Comparison of ENCODE assay signal across 1 cellular context in genomic region chr7:71780282-71780681, GRCh38.
A peak's percentile ranks its signal among the peaks of the same experiment; 100 is the strongest.
TF ChIP-seq lines count a peak whose summit lies in the region.

No MANE protein-coding gene starts in this region.

TF ChIP-seq in H1, 55 proteins besides CTCF, POLR2A, EP300 and RAD21:
- TF ChIP-seq NANOG (IDR thresholded peaks at IDR 0.05; ENCODE audit: insufficient read depth, low read depth, low read length, poor library complexity, severe bottlenecking): peak; percentile 20
- no peak for TF ChIP-seq SAP30 (IDR thresholded peaks at IDR 0.05; ENCODE audit: insufficient read depth, insufficient replicate concordance, low read length)
TF ChIP-seq in H1: peak in this region for 1.
